8 cellular contexts compared by ENCODE assay signal in the genomic region with DNA sequence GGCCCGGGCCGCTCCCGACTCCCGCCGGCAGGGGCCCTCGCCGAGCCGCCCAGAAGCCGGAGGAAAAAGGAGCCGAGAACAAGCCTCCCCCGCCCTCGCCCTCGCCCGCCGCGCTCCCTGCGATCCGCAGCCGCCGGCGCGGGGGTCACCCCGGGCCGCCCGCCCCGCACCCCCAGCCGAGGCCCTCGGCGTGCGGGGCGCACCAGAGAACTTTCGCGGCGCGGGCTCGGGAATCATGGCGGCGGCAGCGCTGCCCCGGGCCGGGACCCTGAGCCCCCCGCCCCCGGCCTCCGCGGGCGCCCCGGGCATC. TPM values are rescaled to one million over a fixed set of nuclear protein-coding genes. Genes with fewer than 3 reads are reported as not detected.
DNase-seq lines count a peak whose midpoint lies in the region; ATAC-seq and TF ChIP-seq lines count a peak whose summit lies in the region.

No MANE protein-coding gene starts in this region.

- ATAC-seq in HG02840 (IDR thresholded peaks at IDR 0.05; ENCODE audit: low FRiP score, unreplicated experiment) (peak; percentile 54), lung (ENCODE audit: insufficient read depth, low FRiP score) (peak; percentile 79)

- TF ChIP-seq CTCF in dorsolateral prefrontal cortex (IDR thresholded peaks at IDR 0.05 in 54 of 56, conservative IDR thresholded peaks at IDR 0.05 in 2 of 56; ENCODE audit: low read depth in 1 of 56, partially characterized antibody in 56 of 56), result peak in 39 of 56 donors; percentile 5 to 74 (median 47)
- peak; percentile 26 for TF ChIP-seq CTCF in lung (IDR thresholded peaks at IDR 0.05; ENCODE audit: control extremely low read depth, extremely low read depth)

- WGBS in lung, 2 donors, result 0 to 1% methylated on average over 20 to 47 of the region's 47 CpGs

- peaks cover 0 to 9% of the 10 kb centered on the region in 2 donors for H3K36me3 ChIP-seq in lung (ENCODE audit: control insufficient read depth in 2 of 2, insufficient read depth in 2 of 2, low read length in 2 of 2)

- H3K27ac ChIP-seq in dorsolateral prefrontal cortex (peak overlapping the region in 25 of 59 donors; percentile 18 to 99 (median 88)), lung (ENCODE audit: low read depth in 1 of 2, low read length in 1 of 2) (peak overlapping the region in 1 of 2 donors; percentile 63)

- H3K4me3 ChIP-seq in dorsolateral prefrontal cortex, result peak overlapping the region in 50 of 59 donors; percentile 10 to 87 (median 68)
- H3K4me3 ChIP-seq in lung, result peak overlapping the region; percentile 73

- no peaks in the 10 kb centered on the region for H3K27me3 ChIP-seq in dorsolateral prefrontal cortex
- no peaks in the 10 kb centered on the region for H3K27me3 ChIP-seq in lung (ENCODE audit: control insufficient read depth, insufficient read depth)

- intact Hi-C loops in dorsolateral prefrontal cortex (cut with DNase I), result loop anchor here in 1 of 2 donors (2.0 kb wide), 1 partner anchor 94 kb away; a partner anchor contains a TSS

- peak; percentile 67 to 74 (median 71) for DNase-seq in NCI-H1417 (lab: John Stamatoyannopoulos, UW)
- DNase-seq in NCI-H1417 treated with DMSO at 0.1 percent for 48 hours (lab: John Stamatoyannopoulos, UW), result no peak
- peak; percentile 38 for DNase-seq in NCI-H2227 treated with DMSO at 0.1 percent for 48 hours (lab: John Stamatoyannopoulos, UW)
- DNase-seq in activated CD4-positive, alpha-beta T cell treated with anti-CD3 and anti-CD28 coated beads, Interleukin-2, amount 50 U/mL, for 24 hours (ENCODE audit: low read depth in 1 of 2, low spot score in 1 of 2), result peak; percentile 55 to 61
- peak in 9 of 10 donors; percentile 56 to 83 (median 68) for DNase-seq in dorsolateral prefrontal cortex
- DNase-seq in lung (ENCODE audit: low spot score), result peak; percentile 66
- peak; percentile 45 for DNase-seq in stimulated activated CD8-positive, alpha-beta memory T cell treated with anti-CD3 and anti-CD28 coated beads, Interleukin-12 subunit alpha, Interleukin-12 subunit beta, amount 100 ng/mL, for 24 hours (ENCODE audit: extremely low read depth)

- H3K4me1 ChIP-seq in lung (ENCODE audit: control insufficient read depth in 2 of 2, insufficient read depth in 2 of 2, low read length in 2 of 2), result peaks cover 0 to 15% of the 10 kb centered on the region in 2 donors

- no peaks in the 10 kb centered on the region for H3K9me3 ChIP-seq in lung (ENCODE audit: control insufficient read depth in 2 of 2, insufficient read depth in 1 of 2, low read length in 1 of 2)

RNA-seq across cellular contexts. Expression of a gene that starts 0.5 kb away (rescaled TPM):
- total RNA-seq in dorsolateral prefrontal cortex (100 to 1,000 TPM in 101 of 120 experiments, 10 to 100 TPM in 19; 61.2 to 381 (median 128) TPM), lung (100 to 1,000 TPM in 1 of 2 donors, 10 to 100 TPM in 1; 86.1 to 101 TPM)
- polyA plus RNA-seq in lung, result 100 to 1,000 TPM in 1 of 2 donors, 10 to 100 TPM in 1; 80.8 to 166 TPM

RNA-seq across cellular contexts. Expression of a gene that starts 37.9 kb away (rescaled TPM):
- total RNA-seq in dorsolateral prefrontal cortex, result 10 to 100 TPM; 13.4 to 27.6 (median 20.0) TPM
- total RNA-seq in lung, result 10 to 100 TPM; 11.7 to 21.6 TPM
- 10 to 100 TPM in 1 of 2 donors, 1 to 10 TPM in 1; 8.8 to 20.8 TPM for polyA plus RNA-seq in lung

RNA-seq across cellular contexts. Expression of a gene that starts 38.2 kb away (rescaled TPM):
- total RNA-seq in dorsolateral prefrontal cortex (10 to 100 TPM; 36.7 to 91.4 (median 60.7) TPM), lung (10 to 100 TPM; 19.8 to 56.9 TPM)
- polyA plus RNA-seq in lung, result 1 to 10 TPM; 5.0 to 5.1 TPM
